ENCODE assay signal across 17 cellular contexts in genomic region chr6:24723270-24723669, GRCh38. TPM values are rescaled to one million over a fixed set of nuclear protein-coding genes. Genes with fewer than 3 reads are reported as not detected.
DNase-seq lines count a peak whose midpoint lies in the region; ATAC-seq and TF ChIP-seq lines count a peak whose summit lies in the region.
"Had no signal": no experiment of that assay in that cellular context is flagged by ENCODE, and none has a peak within 500 bp of the region (broad histone marks: within the 10 kb centered on the region; RNA-seq: fewer than 3 reads in every experiment).

No MANE protein-coding gene starts in this region.

- H3K9me3 Mint-ChIP-seq in activated CD4-positive, alpha-beta memory T cell treated with anti-CD3 and anti-CD28 coated beads for 36 hours = no peaks in the 10 kb centered on the region
- H3K9me3 Mint-ChIP-seq in activated CD4-positive, alpha-beta memory T cell treated with anti-CD3 and anti-CD28 coated beads, Interleukin-2, amount 10 ng/mL, durations not matched to agents 7 days and 5 days = no peaks in the 10 kb centered on the region
- H3K9me3 Mint-ChIP-seq in activated T-helper 17 cell treated with anti-CD3 and anti-CD28 coated beads, Interleukin-2, amount 50 U/mL, for 72 hours = no peaks in the 10 kb centered on the region
- H3K9me3 Mint-ChIP-seq in stimulated activated naive B cell treated with anti-CD40 and anti-IgM and Interleukin-4, amounts not matched to agents 10 μg/mL and 1 μg/mL and 100 μg/mL, for 72 hours = no peaks in the 10 kb centered on the region
- H3K9me3 Mint-ChIP-seq in Caco-2 (ENCODE audit: unreplicated experiment) = peaks cover 3% of the 10 kb centered on the region

- no peaks in the 10 kb centered on the region; the same call in 1 of the 2 replicates for H4K20me1 ChIP-seq in HCT116 (ENCODE audit: insufficient read depth)

- POLR2A ChIA-PET in activated CD4-positive, alpha-beta memory T cell treated with anti-CD3 and anti-CD28 coated beads for 36 hours (lab: Charles Lee) = no interaction called here
- POLR2A ChIA-PET in activated CD4-positive, alpha-beta memory T cell treated with anti-CD3 and anti-CD28 coated beads, Interleukin-2, amount 10 ng/mL, durations not matched to agents 7 days and 5 days (lab: Charles Lee) = interaction anchor here (1.4 to 2.6 kb wide), 6 partner anchors 10 to 57 kb away, joined by 6 to 44 read pairs (median 10); partner anchors contain the start of genes ACOT13, GMNN and TDP2
- POLR2A ChIA-PET in HCT116 (lab: Charles Lee) = no interaction called here
- POLR2A ChIA-PET in Caco-2 (lab: Charles Lee) = no interaction called here

- H3K4me3 ChIP-seq in HCT116 (replicated peaks in 1 of 2; ENCODE audit: low read depth in 1 of 2, low read length in 2 of 2) (no peak overlapping the region), Caco-2 (ENCODE audit: low read depth, low read length) (no peak overlapping the region)
- H3K4me3 ChIP-seq: SJSA1 had no signal

- H3K27ac ChIP-seq in HCT116 (ENCODE audit: low read depth, low read length) = no peak overlapping the region
- H3K27ac ChIP-seq: SJSA1 had no signal

- BruUV-seq in HCT116 (replicated peaks; lab: Mats Ljungman, UMichigan) (no TSS peak), Caco-2 (replicated peaks; lab: Mats Ljungman, UMichigan) (no TSS peak)

- H3K4me1 Mint-ChIP-seq in activated CD4-positive, alpha-beta memory T cell treated with anti-CD3 and anti-CD28 coated beads for 36 hours (ENCODE audit: low read depth) = peaks cover 8% of the 10 kb centered on the region
- H3K4me1 Mint-ChIP-seq in activated CD4-positive, alpha-beta memory T cell treated with anti-CD3 and anti-CD28 coated beads, Interleukin-2, amount 10 ng/mL, durations not matched to agents 7 days and 5 days = peaks cover 10% of the 10 kb centered on the region
- no peaks in the 10 kb centered on the region for H3K4me1 Mint-ChIP-seq in activated T-helper 17 cell treated with anti-CD3 and anti-CD28 coated beads, Interleukin-2, amount 50 U/mL, for 72 hours
- peaks cover 4 to 8% of the 10 kb centered on the region in 2 donors for H3K4me1 Mint-ChIP-seq in stimulated activated naive B cell treated with anti-CD40 and anti-IgM and Interleukin-4, amounts not matched to agents 10 μg/mL and 1 μg/mL and 100 μg/mL, for 72 hours
- peaks cover 7% of the 10 kb centered on the region for H3K4me1 Mint-ChIP-seq in Caco-2 (ENCODE audit: low read depth, unreplicated experiment)

- no peak overlapping the region for H3K4me3 Mint-ChIP-seq in activated CD4-positive, alpha-beta memory T cell treated with anti-CD3 and anti-CD28 coated beads for 36 hours
- no peak overlapping the region for H3K4me3 Mint-ChIP-seq in activated CD4-positive, alpha-beta memory T cell treated with anti-CD3 and anti-CD28 coated beads, Interleukin-2, amount 10 ng/mL, durations not matched to agents 7 days and 5 days
- peak overlapping the region; percentile 50 for H3K4me3 Mint-ChIP-seq in activated T-helper 17 cell treated with anti-CD3 and anti-CD28 coated beads, Interleukin-2, amount 50 U/mL, for 72 hours
- H3K4me3 Mint-ChIP-seq in stimulated activated naive B cell treated with anti-CD40 and anti-IgM and Interleukin-4, amounts not matched to agents 10 μg/mL and 1 μg/mL and 100 μg/mL, for 72 hours = peak overlapping the region in 1 of 2 donors; percentile 17
- H3K4me3 Mint-ChIP-seq in Caco-2 (ENCODE audit: unreplicated experiment) = no peak overlapping the region
- H3K4me3 Mint-ChIP-seq: CD14-positive monocyte had no signal

- H3K27me3 ChIP-seq in HCT116 (ENCODE audit: insufficient read depth, low read length) (no peaks in the 10 kb centered on the region), Caco-2 (replicated peaks; ENCODE audit: control insufficient read depth, insufficient read depth, low read length) (no peaks in the 10 kb centered on the region)
- H3K27me3 ChIP-seq: SJSA1 had no signal

- TF ChIP-seq CTCF in HCT116 (IDR thresholded peaks at IDR 0.05 in 2 of 3, conservative IDR thresholded peaks at IDR 0.05 in 1 of 3; ENCODE audit: borderline replicate concordance in 1 of 3, insufficient read depth in 1 of 3, low read depth in 2 of 3, low read length in 2 of 3) = no peak
- no peak for TF ChIP-seq CTCF in Caco-2 (IDR thresholded peaks at IDR 0.05; ENCODE audit: insufficient read depth in 1 of 2, low read depth in 1 of 2, low read length in 1 of 2, severe bottlenecking in 1 of 2, unreplicated experiment in 1 of 2)

- peaks cover 17% of the 10 kb centered on the region for H3K36me3 Mint-ChIP-seq in activated CD4-positive, alpha-beta memory T cell treated with anti-CD3 and anti-CD28 coated beads for 36 hours
- H3K36me3 Mint-ChIP-seq in activated CD4-positive, alpha-beta memory T cell treated with anti-CD3 and anti-CD28 coated beads, Interleukin-2, amount 10 ng/mL, durations not matched to agents 7 days and 5 days (ENCODE audit: low read depth) = peaks cover 21% of the 10 kb centered on the region
- H3K36me3 Mint-ChIP-seq in activated T-helper 17 cell treated with anti-CD3 and anti-CD28 coated beads, Interleukin-2, amount 50 U/mL, for 72 hours (ENCODE audit: low read depth) = peaks cover 32% of the 10 kb centered on the region
- peaks cover 17 to 21% of the 10 kb centered on the region in 2 donors for H3K36me3 Mint-ChIP-seq in stimulated activated naive B cell treated with anti-CD40 and anti-IgM and Interleukin-4, amounts not matched to agents 10 μg/mL and 1 μg/mL and 100 μg/mL, for 72 hours
- H3K36me3 Mint-ChIP-seq in Caco-2 (ENCODE audit: insufficient read depth, unreplicated experiment) = peaks cover 35% of the 10 kb centered on the region

- intact Hi-C loops in activated CD4-positive, alpha-beta memory T cell treated with anti-CD3 and anti-CD28 coated beads for 36 hours (cut with micrococcal nuclease) = loop anchor here (5.0 kb wide), 1 partner anchor 209 kb away; no protein-coding TSS in a partner anchor
- intact Hi-C loops in HCT116 (cut with micrococcal nuclease) = loop anchor here (5.0 kb wide), 1 partner anchor 44 kb away; no protein-coding TSS in a partner anchor
- intact Hi-C loops in Caco-2 (cut with micrococcal nuclease; ENCODE audit: unreplicated experiment) = no loop called here

- ATAC-seq in HCT116 (no peak), HG03342 (IDR thresholded peaks at IDR 0.05; ENCODE audit: unreplicated experiment) (no peak), GM19463 (IDR thresholded peaks at IDR 0.05; ENCODE audit: unreplicated experiment) (no peak)
- ATAC-seq in activated T-helper 17 cell treated with anti-CD3 and anti-CD28 coated beads, Interleukin-2, amount 50 U/mL, for 72 hours (replicated peaks) = no peak
- ATAC-seq in stimulated activated naive B cell treated with anti-CD40 and anti-IgM and Interleukin-4, amounts not matched to agents 10 μg/mL and 1 μg/mL and 100 μg/mL, for 72 hours (replicated peaks) = no peak
- ATAC-seq: PC-3 had no signal

- peaks cover 22% of the 10 kb centered on the region for H3K79me2 ChIP-seq in HCT116 (ENCODE audit: insufficient read depth, low read length)

- RAD21 ChIA-PET in HCT116 (lab: Charles Lee; ENCODE audit: low non-redundant PET in 1 of 2, low total read pairs in 2 of 2, uncharacterized antibody in 2 of 2, unreplicated experiment in 2 of 2) = no interaction called here

- no peak overlapping the region for H3K4me2 ChIP-seq in HCT116 (ENCODE audit: low read length)

- H3K9ac ChIP-seq in HCT116 (ENCODE audit: low read length) = no peak overlapping the region

- TF ChIP-seq POLR2A in HCT116 (IDR thresholded peaks at IDR 0.05; ENCODE audit: borderline replicate concordance, extremely low read depth, insufficient read depth, insufficient read length) = no peak

- DNase-seq in activated CD4-positive, alpha-beta memory T cell treated with anti-CD3 and anti-CD28 coated beads for 36 hours = no peak
- DNase-seq in activated CD4-positive, alpha-beta memory T cell treated with anti-CD3 and anti-CD28 coated beads, Interleukin-2, amount 10 ng/mL, durations not matched to agents 7 days and 5 days = no peak
- no peak for DNase-seq in HCT116 (ENCODE audit: low read depth, low spot score)
- no peak for DNase-seq in stimulated activated naive B cell treated with anti-CD40 and anti-IgM and Interleukin-4, amounts not matched to agents 10 μg/mL and 1 μg/mL and 100 μg/mL, for 72 hours
- DNase-seq in Caco-2 = no peak
- DNase-seq: Kasumi-1, NCI-H1105 treated with DMSO at 0.1 percent for 48 hours, NCI-H1930, NCI-H2171, NCI-H446 treated with DMSO at 0.1 percent for 48 hours, NCI-H748 treated with DMSO at 0.1 percent for 48 hours, PC-3 had no signal

- peak overlapping the region; percentile 99 for H3K27ac Mint-ChIP-seq in activated CD4-positive, alpha-beta memory T cell treated with anti-CD3 and anti-CD28 coated beads for 36 hours
- no peak overlapping the region for H3K27ac Mint-ChIP-seq in activated CD4-positive, alpha-beta memory T cell treated with anti-CD3 and anti-CD28 coated beads, Interleukin-2, amount 10 ng/mL, durations not matched to agents 7 days and 5 days
- H3K27ac Mint-ChIP-seq in activated T-helper 17 cell treated with anti-CD3 and anti-CD28 coated beads, Interleukin-2, amount 50 U/mL, for 72 hours = no peak overlapping the region
- H3K27ac Mint-ChIP-seq in stimulated activated naive B cell treated with anti-CD40 and anti-IgM and Interleukin-4, amounts not matched to agents 10 μg/mL and 1 μg/mL and 100 μg/mL, for 72 hours = peak overlapping the region; percentile 25
- no peak overlapping the region for H3K27ac Mint-ChIP-seq in Caco-2 (ENCODE audit: unreplicated experiment)
- H3K27ac Mint-ChIP-seq: CD14-positive monocyte had no signal

- H3K36me3 ChIP-seq in HCT116 (ENCODE audit: control insufficient read depth in 1 of 2, insufficient read depth in 2 of 2, low read length in 2 of 2) (peaks cover 0 to 5% of the 10 kb centered on the region in 2 experiments; a peak in 1 of 4 replicates), Caco-2 (ENCODE audit: control insufficient read depth, insufficient read depth, low read length) (no peaks in the 10 kb centered on the region)

- CTCF ChIA-PET in activated CD4-positive, alpha-beta memory T cell treated with anti-CD3 and anti-CD28 coated beads for 36 hours (lab: Charles Lee) = no interaction called here
- CTCF ChIA-PET in activated CD4-positive, alpha-beta memory T cell treated with anti-CD3 and anti-CD28 coated beads, Interleukin-2, amount 10 ng/mL, durations not matched to agents 7 days and 5 days (lab: Charles Lee) = no interaction called here
- CTCF ChIA-PET in HCT116 (lab: Charles Lee) (interaction anchor here (2.1 kb wide), 1 partner anchor 294 kb away, joined by 5 read pairs; no protein-coding TSS in a partner anchor), Caco-2 (lab: Charles Lee) (no interaction called here)

- peaks cover 4% of the 10 kb centered on the region for H3K27me3 Mint-ChIP-seq in activated CD4-positive, alpha-beta memory T cell treated with anti-CD3 and anti-CD28 coated beads for 36 hours
- H3K27me3 Mint-ChIP-seq in activated CD4-positive, alpha-beta memory T cell treated with anti-CD3 and anti-CD28 coated beads, Interleukin-2, amount 10 ng/mL, durations not matched to agents 7 days and 5 days = peaks cover 10% of the 10 kb centered on the region
- H3K27me3 Mint-ChIP-seq in activated T-helper 17 cell treated with anti-CD3 and anti-CD28 coated beads, Interleukin-2, amount 50 U/mL, for 72 hours = peaks cover under 1% of the 10 kb centered on the region
- H3K27me3 Mint-ChIP-seq in stimulated activated naive B cell treated with anti-CD40 and anti-IgM and Interleukin-4, amounts not matched to agents 10 μg/mL and 1 μg/mL and 100 μg/mL, for 72 hours = no peaks in the 10 kb centered on the region
- H3K27me3 Mint-ChIP-seq in Caco-2 (ENCODE audit: insufficient read depth, unreplicated experiment) = no peaks in the 10 kb centered on the region

- H2AFZ ChIP-seq in HCT116 (ENCODE audit: low read depth, low read length, poor library complexity, severe bottlenecking) = peak overlapping the region; percentile 11

- peaks cover 13 to 19% of the 10 kb centered on the region in 2 experiments; a peak in 3 of 4 replicates for H3K4me1 ChIP-seq in HCT116 (ENCODE audit: control insufficient read depth in 1 of 2, insufficient read depth in 2 of 2, low read length in 2 of 2)
- no peaks in the 10 kb centered on the region for H3K4me1 ChIP-seq in Caco-2

- H3K9me3 ChIP-seq in HCT116 (ENCODE audit: control insufficient read depth in 1 of 2, insufficient read depth in 1 of 2, low read depth in 1 of 2, low read length in 2 of 2) (no peaks in the 10 kb centered on the region), Caco-2 (no peaks in the 10 kb centered on the region)
- H3K9me3 ChIP-seq: SJSA1 had no signal

- H3K9me2 ChIP-seq in HCT116 (ENCODE audit: insufficient read depth) = no peaks in the 10 kb centered on the region

- no peak for TF ChIP-seq RAD21 in HCT116 (IDR thresholded peaks at IDR 0.05; ENCODE audit: low read depth)

RNA-seq across cellular contexts. Expression of gene C6orf62, which starts 4.3 kb away (rescaled TPM):
- 100 to 1,000 TPM; 130 to 134 TPM for total RNA-seq in activated CD4-positive, alpha-beta memory T cell treated with anti-CD3 and anti-CD28 coated beads for 36 hours
- total RNA-seq in activated CD4-positive, alpha-beta memory T cell treated with anti-CD3 and anti-CD28 coated beads, Interleukin-2, amount 10 ng/mL, durations not matched to agents 7 days and 5 days = 100 to 1,000 TPM; 155 to 156 TPM
- total RNA-seq in HCT116 (2021; ENCODE audit: unreplicated experiment) = 103 TPM
- 42.4 and 56.8 TPM in 2 replicates for polyA plus RNA-seq in HCT116 (2012)
- 100 to 1,000 TPM; 106 to 185 TPM for total RNA-seq in activated T-helper 17 cell treated with anti-CD3 and anti-CD28 coated beads, Interleukin-2, amount 50 U/mL, for 72 hours
- total RNA-seq in Caco-2 (2022) = 74.2 and 75.3 TPM in 2 replicates

RNA-seq across cellular contexts. Expression of gene GMNN, which starts 51.5 kb away (rescaled TPM):
- 10 to 100 TPM; 76.5 to 77.4 TPM for total RNA-seq in activated CD4-positive, alpha-beta memory T cell treated with anti-CD3 and anti-CD28 coated beads for 36 hours
- total RNA-seq in activated CD4-positive, alpha-beta memory T cell treated with anti-CD3 and anti-CD28 coated beads, Interleukin-2, amount 10 ng/mL, durations not matched to agents 7 days and 5 days = 10 to 100 TPM; 67.6 to 69.0 TPM
- 54.9 TPM for total RNA-seq in HCT116 (2021; ENCODE audit: unreplicated experiment)
- 21.5 and 27.0 TPM in 2 replicates for polyA plus RNA-seq in HCT116 (2012)
- 10 to 100 TPM; 61.3 to 80.4 TPM for total RNA-seq in activated T-helper 17 cell treated with anti-CD3 and anti-CD28 coated beads, Interleukin-2, amount 50 U/mL, for 72 hours
- 66.5 and 70.0 TPM in 2 replicates for total RNA-seq in Caco-2 (2022)

RNA-seq across cellular contexts. Expression of gene ACOT13, which starts 56.4 kb away (rescaled TPM):
- total RNA-seq in activated CD4-positive, alpha-beta memory T cell treated with anti-CD3 and anti-CD28 coated beads for 36 hours = 10 to 100 TPM; 33.7 to 35.9 TPM
- 10 to 100 TPM; 19.9 to 21.1 TPM for total RNA-seq in activated CD4-positive, alpha-beta memory T cell treated with anti-CD3 and anti-CD28 coated beads, Interleukin-2, amount 10 ng/mL, durations not matched to agents 7 days and 5 days
- total RNA-seq in HCT116 (2021; ENCODE audit: unreplicated experiment) = 33.5 TPM
- 15.6 and 20.5 TPM in 2 replicates for polyA plus RNA-seq in HCT116 (2012)
- total RNA-seq in activated T-helper 17 cell treated with anti-CD3 and anti-CD28 coated beads, Interleukin-2, amount 50 U/mL, for 72 hours = 10 to 100 TPM; 19.2 to 23.5 TPM
- total RNA-seq in Caco-2 (2022) = 55.6 and 63.1 TPM in 2 replicates

RNA-seq across cellular contexts. Expression of gene TDP2, which starts 56.6 kb away (rescaled TPM):
- total RNA-seq in activated CD4-positive, alpha-beta memory T cell treated with anti-CD3 and anti-CD28 coated beads for 36 hours = 10 to 100 TPM; 47.5 to 48.6 TPM
- 10 to 100 TPM; 43.8 to 45.4 TPM for total RNA-seq in activated CD4-positive, alpha-beta memory T cell treated with anti-CD3 and anti-CD28 coated beads, Interleukin-2, amount 10 ng/mL, durations not matched to agents 7 days and 5 days
- 30.2 TPM for total RNA-seq in HCT116 (2021; ENCODE audit: unreplicated experiment)
- 15.0 and 17.1 TPM in 2 replicates for polyA plus RNA-seq in HCT116 (2012)
- 10 to 100 TPM; 51.6 to 55.3 TPM for total RNA-seq in activated T-helper 17 cell treated with anti-CD3 and anti-CD28 coated beads, Interleukin-2, amount 50 U/mL, for 72 hours
- 46.7 and 47.2 TPM in 2 replicates for total RNA-seq in Caco-2 (2022)

Comparison
In these comparisons a context has a peak if more than half of its experiments do, and no peak if none do; other contexts are left out.
1. H3K27ac Mint-ChIP-seq: peak in activated CD4-positive, alpha-beta memory T cell treated with anti-CD3 and anti-CD28 coated beads for 36 hours (single experiment) and stimulated activated naive B cell treated with anti-CD40 and anti-IgM and Interleukin-4, amounts not matched to agents 10 μg/mL and 1 μg/mL and 100 μg/mL, for 72 hours (single experiment); none in activated CD4-positive, alpha-beta memory T cell treated with anti-CD3 and anti-CD28 coated beads, Interleukin-2, amount 10 ng/mL, durations not matched to agents 7 days and 5 days (single experiment), activated T-helper 17 cell treated with anti-CD3 and anti-CD28 coated beads, Interleukin-2, amount 50 U/mL, for 72 hours (single experiment) and Caco-2 (single experiment).